1 cellular context compared by ENCODE assay signal in genomic region chr1:145992502-145992936, GRCh38.
TF ChIP-seq lines count a peak whose summit lies in the region.

No MANE protein-coding gene starts in this region.

TF ChIP-seq in K562, 482 proteins besides CTCF, POLR2A, EP300 and RAD21 (continued from another document and continues in another):
- TF ChIP-seq MGA (IDR thresholded peaks at IDR 0.05) (no peak), ATF6 (CRISPR knock-in tag; IDR thresholded peaks at IDR 0.05) (no peak), ILF3 (IDR thresholded peaks at IDR 0.05; ENCODE audit: borderline replicate concordance) (peak; percentile 18; the same call in 1 of the 2 replicates), HNRNPK (IDR thresholded peaks at IDR 0.05; ENCODE audit: low read depth, low read length, poor library complexity, severe bottlenecking) (no peak), PTTG1 (tag; IDR thresholded peaks at IDR 0.05; ENCODE audit: low read depth) (no peak), PHB (CRISPR knock-in tag; IDR thresholded peaks at IDR 0.05) (no peak), PKNOX1 (IDR thresholded peaks at IDR 0.05) (no peak), KHSRP (IDR thresholded peaks at IDR 0.05) (no peak), GTF3C2 (IDR thresholded peaks at IDR 0.05; ENCODE audit: borderline replicate concordance, extremely low read depth, insufficient read length) (no peak), ELF4 (CRISPR knock-in tag; IDR thresholded peaks at IDR 0.05) (peak; percentile 80), SMAD2 (IDR thresholded peaks at IDR 0.05; ENCODE audit: low read depth, low read length) (no peak), ZNF589 (CRISPR knock-in tag; IDR thresholded peaks at IDR 0.05; ENCODE audit: low read depth) (no peak), ZBTB8A (IDR thresholded peaks at IDR 0.05; ENCODE audit: partially characterized antibody) (no peak), ATF7 (IDR thresholded peaks at IDR 0.05) (no peak), ZNF644 (tag; IDR thresholded peaks at IDR 0.05; ENCODE audit: low read depth) (no peak), ZNF780A (CRISPR knock-in tag; IDR thresholded peaks at IDR 0.05) (no peak), ZBTB7A (IDR thresholded peaks at IDR 0.05; ENCODE audit: borderline replicate concordance, control insufficient read depth, low read depth, low read length) (no peak), ZNF316 (IDR thresholded peaks at IDR 0.05) (no peak), ZNF232 (CRISPR knock-in tag; IDR thresholded peaks at IDR 0.05) (no peak), GTF2A2 (tag; IDR thresholded peaks at IDR 0.05) (no peak), PURB (CRISPR knock-in tag; IDR thresholded peaks at IDR 0.05; ENCODE audit: low read depth) (no peak), XRCC3 (IDR thresholded peaks at IDR 0.05) (no peak), ZNF165 (CRISPR knock-in tag; IDR thresholded peaks at IDR 0.05; ENCODE audit: borderline replicate concordance) (no peak), CBX8 (IDR thresholded peaks at IDR 0.05; ENCODE audit: borderline replicate concordance, extremely low read depth, low read depth, low read length, poor library complexity, severe bottlenecking) (no peak), PATZ1 (CRISPR knock-in tag; IDR thresholded peaks at IDR 0.05; ENCODE audit: borderline replicate concordance) (no peak), ZNF561 (CRISPR knock-in tag; conservative IDR thresholded peaks at IDR 0.05) (no peak), GATAD2B (IDR thresholded peaks at IDR 0.05; ENCODE audit: borderline replicate concordance) (no peak), JUND (IDR thresholded peaks at IDR 0.05; ENCODE audit: borderline replicate concordance, low read depth, low read length) (no peak), JUND (tag; IDR thresholded peaks at IDR 0.05; ENCODE audit: borderline replicate concordance, low read depth, low read length) (no peak), NCOA6 (IDR thresholded peaks at IDR 0.05) (no peak), TFAM (CRISPR knock-in tag; conservative IDR thresholded peaks at IDR 0.05) (no peak), NFIX (CRISPR knock-in tag; IDR thresholded peaks at IDR 0.05; ENCODE audit: low read depth) (no peak), ZC3H4 (CRISPR knock-in tag; IDR thresholded peaks at IDR 0.05; ENCODE audit: borderline replicate concordance) (no peak), MITF (IDR thresholded peaks at IDR 0.05) (no peak), POLR3A (IDR thresholded peaks at IDR 0.05; ENCODE audit: borderline replicate concordance, extremely low read depth, insufficient read depth, insufficient read length) (no peak), ZNF431 (CRISPR knock-in tag; IDR thresholded peaks at IDR 0.05) (0 out of 2 replicates have a peak, but pooled peaks have one; percentile 13), HDAC8 (tag; IDR thresholded peaks at IDR 0.05) (no peak), ZNF212 (CRISPR knock-in tag; IDR thresholded peaks at IDR 0.05) (no peak), ETV6 (IDR thresholded peaks at IDR 0.05; ENCODE audit: borderline replicate concordance in 1 of 2, low read depth in 2 of 2, low read length in 1 of 2) (no peak), ETV6 (CRISPR knock-in tag; IDR thresholded peaks at IDR 0.05; ENCODE audit: borderline replicate concordance) (no peak), ZNF445 (CRISPR knock-in tag; IDR thresholded peaks at IDR 0.05; ENCODE audit: low read depth) (no peak), FOXM1 (IDR thresholded peaks at IDR 0.05; ENCODE audit: low read depth) (no peak), FOXM1 (CRISPR knock-in tag; IDR thresholded peaks at IDR 0.05; ENCODE audit: low read depth) (no peak), ERF (CRISPR knock-in tag; IDR thresholded peaks at IDR 0.05) (0 out of 2 replicates have a peak, but pooled peaks have one; percentile 11), KDM5B (IDR thresholded peaks at IDR 0.05; ENCODE audit: insufficient replicate concordance, low read depth, low read length) (no peak), MEIS2 (IDR thresholded peaks at IDR 0.05; ENCODE audit: partially characterized antibody) (no peak), KLF10 (CRISPR knock-in tag; IDR thresholded peaks at IDR 0.05) (no peak)
